Comparison of ENCODE assay signal across 26 cellular contexts in genomic region chr7:151798851-151799428, GRCh38.
DNase-seq lines count a peak whose midpoint lies in the region; ATAC-seq and TF ChIP-seq lines count a peak whose summit lies in the region.
"Had no signal": no experiment of that assay in that cellular context is flagged by ENCODE, and none has a peak within 500 bp of the region (broad histone marks: within the 10 kb centered on the region; RNA-seq: fewer than 3 reads in every experiment).

No MANE protein-coding gene starts in this region.

- no peak for ATAC-seq in gastroesophageal sphincter
- ATAC-seq in stimulated activated effector memory CD8-positive, alpha-beta T cell treated with anti-CD3 and anti-CD28 coated beads, Interleukin-12 subunit alpha, Interleukin-12 subunit beta, amount 100 ng/mL, for 72 hours, result no peak
- ATAC-seq in activated naive CD8-positive, alpha-beta T cell treated with anti-CD3 and anti-CD28 coated beads, Interleukin-2, amount 50 U/mL, for 24 hours, result no peak
- no peak for ATAC-seq in stimulated activated naive CD8-positive, alpha-beta T cell treated with anti-CD3 and anti-CD28 coated beads, Interleukin-15, amount 100 ng/mL, for 72 hours
- ATAC-seq: CD8-positive, alpha-beta T cell; naive thymus-derived CD4-positive, alpha-beta T cell; T-helper 17 cell had no signal

- H3K9me3 ChIP-seq in gastroesophageal sphincter, result no peaks in the 10 kb centered on the region
- H3K9me3 ChIP-seq: adrenal gland, stomach, transverse colon had no signal

- no peak for TF ChIP-seq POLR2A in gastroesophageal sphincter (IDR thresholded peaks at IDR 0.05)

- WGBS in gastroesophageal sphincter (ENCODE audit: low coverage in 1 of 2), 2 donors, result 93 to 94% methylated on average over 3 to 5 of the region's 10 CpGs

- peaks cover 5% of the 10 kb centered on the region for H3K36me3 Mint-ChIP-seq in stimulated activated effector memory CD8-positive, alpha-beta T cell treated with anti-CD3 and anti-CD28 coated beads, Interleukin-12 subunit alpha, Interleukin-12 subunit beta, amount 100 ng/mL, for 72 hours
- no peaks in the 10 kb centered on the region for H3K36me3 Mint-ChIP-seq in activated naive CD8-positive, alpha-beta T cell treated with anti-CD3 and anti-CD28 coated beads, Interleukin-2, amount 50 U/mL, for 24 hours (ENCODE audit: low read depth)

- H3K4me1 ChIP-seq in gastroesophageal sphincter, result peaks cover 0 to 34% (median 14%) of the 10 kb centered on the region in 3 donors

- H3K27ac ChIP-seq in gastroesophageal sphincter, result peak overlapping the region in 3 of 4 donors; percentile 30 to 66 (median 64)
- H3K27ac ChIP-seq: brain microvascular endothelial cell had no signal

- DNase-seq in NCI-H524 (lab: John Stamatoyannopoulos, UW) (peak; percentile 6 to 49), NCI-H524 treated with DMSO at 0.1 percent for 48 hours (lab: John Stamatoyannopoulos, UW) (no peak), amniotic epithelial cell (ENCODE audit: low read depth) (peak; percentile 25), occipital lobe (lab: John Stamatoyannopoulos, UW) (no peak)
- no peak for DNase-seq in stimulated activated effector memory CD8-positive, alpha-beta T cell treated with anti-CD3 and anti-CD28 coated beads, Interleukin-12 subunit alpha, Interleukin-12 subunit beta, amount 100 ng/mL, for 72 hours (ENCODE audit: low spot score in 2 of 2)
- DNase-seq in activated naive CD8-positive, alpha-beta T cell treated with anti-CD3 and anti-CD28 coated beads, Interleukin-2, amount 50 U/mL, for 24 hours, result no peak
- DNase-seq in stimulated activated naive CD8-positive, alpha-beta T cell treated with anti-CD3 and anti-CD28 coated beads, Interleukin-15, amount 100 ng/mL, for 72 hours, result no peak
- DNase-seq: 8988T; activated CD4-positive, alpha-beta T cell treated with anti-CD3 and anti-CD28 coated beads for 4 hours; activated CD8-positive, alpha-beta memory T cell treated with anti-CD3 and anti-CD28 coated beads for 24 hours; activated naive CD4-positive, alpha-beta T cell; activated T-cell treated with anti-CD3 and anti-CD28 coated beads, Interleukin-2, amount 50 U/mL, for 24 hours; adrenal gland; brain microvascular endothelial cell; CD8-positive, alpha-beta T cell; head of caudate nucleus; KBM-7; naive thymus-derived CD4-positive, alpha-beta T cell; NCI-H1694; NCI-H2171; NCI-H69; stomach; T-helper 17 cell; transverse colon had no signal

- H3K4me3 ChIP-seq in gastroesophageal sphincter, result no peak overlapping the region
- H3K4me3 ChIP-seq: adrenal gland, coronary artery, stomach, transverse colon had no signal

- no peak overlapping the region for H3K4me3 Mint-ChIP-seq in stimulated activated effector memory CD8-positive, alpha-beta T cell treated with anti-CD3 and anti-CD28 coated beads, Interleukin-12 subunit alpha, Interleukin-12 subunit beta, amount 100 ng/mL, for 72 hours
- H3K4me3 Mint-ChIP-seq in activated naive CD8-positive, alpha-beta T cell treated with anti-CD3 and anti-CD28 coated beads, Interleukin-2, amount 50 U/mL, for 24 hours, result no peak overlapping the region
- no peak overlapping the region for H3K4me3 Mint-ChIP-seq in stimulated activated naive CD8-positive, alpha-beta T cell treated with anti-CD3 and anti-CD28 coated beads, Interleukin-15, amount 100 ng/mL, for 72 hours
- H3K4me3 Mint-ChIP-seq: activated T-cell treated with anti-CD3 and anti-CD28 coated beads, Interleukin-2, amount 50 U/mL, for 24 hours; CD8-positive, alpha-beta T cell; naive thymus-derived CD4-positive, alpha-beta T cell; T-helper 17 cell had no signal

- no peaks in the 10 kb centered on the region for H3K27me3 Mint-ChIP-seq in activated naive CD8-positive, alpha-beta T cell treated with anti-CD3 and anti-CD28 coated beads, Interleukin-2, amount 50 U/mL, for 24 hours
- no peaks in the 10 kb centered on the region for H3K27me3 Mint-ChIP-seq in stimulated activated naive CD8-positive, alpha-beta T cell treated with anti-CD3 and anti-CD28 coated beads, Interleukin-15, amount 100 ng/mL, for 72 hours
- H3K27me3 Mint-ChIP-seq: activated T-cell treated with anti-CD3 and anti-CD28 coated beads, Interleukin-2, amount 50 U/mL, for 24 hours; naive thymus-derived CD4-positive, alpha-beta T cell; T-helper 17 cell had no signal

- no peaks in the 10 kb centered on the region for H3K36me3 ChIP-seq in gastroesophageal sphincter
- H3K36me3 ChIP-seq: adrenal gland, brain microvascular endothelial cell, transverse colon had no signal

- H3K9me3 Mint-ChIP-seq in stimulated activated effector memory CD8-positive, alpha-beta T cell treated with anti-CD3 and anti-CD28 coated beads, Interleukin-12 subunit alpha, Interleukin-12 subunit beta, amount 100 ng/mL, for 72 hours, result no peaks in the 10 kb centered on the region
- H3K9me3 Mint-ChIP-seq in activated naive CD8-positive, alpha-beta T cell treated with anti-CD3 and anti-CD28 coated beads, Interleukin-2, amount 50 U/mL, for 24 hours, result no peaks in the 10 kb centered on the region
- no peaks in the 10 kb centered on the region for H3K9me3 Mint-ChIP-seq in stimulated activated naive CD8-positive, alpha-beta T cell treated with anti-CD3 and anti-CD28 coated beads, Interleukin-15, amount 100 ng/mL, for 72 hours
- H3K9me3 Mint-ChIP-seq: activated T-cell treated with anti-CD3 and anti-CD28 coated beads, Interleukin-2, amount 50 U/mL, for 24 hours; CD8-positive, alpha-beta T cell; naive thymus-derived CD4-positive, alpha-beta T cell had no signal

- TF ChIP-seq CTCF in gastroesophageal sphincter (IDR thresholded peaks at IDR 0.05), result no peak

- no peaks in the 10 kb centered on the region for H3K27me3 ChIP-seq in gastroesophageal sphincter
- H3K27me3 ChIP-seq: adrenal gland, stomach, transverse colon had no signal

- no peak for TF ChIP-seq EP300 in gastroesophageal sphincter (IDR thresholded peaks at IDR 0.05)

- H3K4me1 Mint-ChIP-seq in stimulated activated effector memory CD8-positive, alpha-beta T cell treated with anti-CD3 and anti-CD28 coated beads, Interleukin-12 subunit alpha, Interleukin-12 subunit beta, amount 100 ng/mL, for 72 hours, result peaks cover 43% of the 10 kb centered on the region
- peaks cover 35% of the 10 kb centered on the region for H3K4me1 Mint-ChIP-seq in activated naive CD8-positive, alpha-beta T cell treated with anti-CD3 and anti-CD28 coated beads, Interleukin-2, amount 50 U/mL, for 24 hours
- H3K4me1 Mint-ChIP-seq in stimulated activated naive CD8-positive, alpha-beta T cell treated with anti-CD3 and anti-CD28 coated beads, Interleukin-15, amount 100 ng/mL, for 72 hours, result peaks cover 33% of the 10 kb centered on the region

- peak overlapping the region; percentile 10 for H3K27ac Mint-ChIP-seq in stimulated activated effector memory CD8-positive, alpha-beta T cell treated with anti-CD3 and anti-CD28 coated beads, Interleukin-12 subunit alpha, Interleukin-12 subunit beta, amount 100 ng/mL, for 72 hours
- no peak overlapping the region for H3K27ac Mint-ChIP-seq in activated naive CD8-positive, alpha-beta T cell treated with anti-CD3 and anti-CD28 coated beads, Interleukin-2, amount 50 U/mL, for 24 hours
- H3K27ac Mint-ChIP-seq in stimulated activated naive CD8-positive, alpha-beta T cell treated with anti-CD3 and anti-CD28 coated beads, Interleukin-15, amount 100 ng/mL, for 72 hours, result no peak overlapping the region
- H3K27ac Mint-ChIP-seq: activated T-cell treated with anti-CD3 and anti-CD28 coated beads, Interleukin-2, amount 50 U/mL, for 24 hours; CD8-positive, alpha-beta T cell; naive thymus-derived CD4-positive, alpha-beta T cell; T-helper 17 cell had no signal

Comparison
In these comparisons a context has a peak if more than half of its experiments do, and no peak if none do; other contexts are left out.
1. DNase-seq: peak in NCI-H524 (2 of 2) and amniotic epithelial cell (single experiment); none in NCI-H524 treated with DMSO at 0.1 percent for 48 hours (single experiment), stimulated activated effector memory CD8-positive, alpha-beta T cell treated with anti-CD3 and anti-CD28 coated beads, Interleukin-12 subunit alpha, Interleukin-12 subunit beta, amount 100 ng/mL, for 72 hours (0 of 2), occipital lobe (single experiment), activated naive CD8-positive, alpha-beta T cell treated with anti-CD3 and anti-CD28 coated beads, Interleukin-2, amount 50 U/mL, for 24 hours (single experiment) and stimulated activated naive CD8-positive, alpha-beta T cell treated with anti-CD3 and anti-CD28 coated beads, Interleukin-15, amount 100 ng/mL, for 72 hours (0 of 2).